ENCODE assay signal across 1 cellular context in the genomic region with DNA sequence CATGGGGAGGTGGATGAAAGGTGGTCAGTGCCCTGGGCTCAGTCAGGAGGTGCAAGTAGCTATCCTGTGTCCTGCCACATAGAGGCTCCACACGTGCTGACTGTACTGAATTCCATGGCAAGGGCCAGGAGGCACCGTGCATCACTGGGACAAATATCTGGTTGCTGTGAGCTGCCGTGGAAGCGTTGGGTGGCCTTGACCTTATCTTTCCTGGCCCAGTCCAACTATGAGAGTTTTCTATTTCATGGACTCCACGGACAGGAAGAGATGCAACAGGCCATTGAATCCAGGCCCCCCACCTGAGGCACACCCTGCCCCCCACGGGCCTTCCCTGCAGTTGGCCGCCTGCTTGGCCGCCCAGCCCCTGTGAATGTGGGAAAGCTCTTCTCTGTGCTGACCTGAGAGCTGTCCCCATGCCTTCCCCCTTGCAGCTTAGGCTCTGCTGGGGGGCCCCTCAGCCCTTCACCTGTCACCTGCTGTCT.
TF ChIP-seq lines count a peak whose summit lies in the region.

No MANE protein-coding gene starts in this region.

TF ChIP-seq in HepG2, 621 proteins besides CTCF, POLR2A, EP300 and RAD21 (continued from another document and continues in another):
- TF ChIP-seq GLMP (CRISPR knock-in tag; IDR thresholded peaks at IDR 0.05; ENCODE audit: borderline replicate concordance) (no peak), ZNF230 (CRISPR knock-in tag; IDR thresholded peaks at IDR 0.05) (no peak), ZBTB49 (CRISPR knock-in tag; IDR thresholded peaks at IDR 0.05; ENCODE audit: borderline replicate concordance) (no peak), SNAPC5 (CRISPR knock-in tag; IDR thresholded peaks at IDR 0.05; ENCODE audit: borderline replicate concordance) (no peak), ZFP36 (IDR thresholded peaks at IDR 0.05; ENCODE audit: borderline replicate concordance, low read depth, low read length, partially characterized antibody) (no peak), ZBTB26 (CRISPR knock-in tag; IDR thresholded peaks at IDR 0.05; ENCODE audit: borderline replicate concordance) (0 out of 2 replicates have a peak, but pooled peaks have one; percentile 25), ZNF616 (CRISPR knock-in tag; IDR thresholded peaks at IDR 0.05; ENCODE audit: low read depth) (no peak), SNRNP70 (IDR thresholded peaks at IDR 0.05; ENCODE audit: low read depth, low read length) (no peak), ZNF644 (CRISPR knock-in tag; IDR thresholded peaks at IDR 0.05; ENCODE audit: low read depth) (no peak), KAT2B (IDR thresholded peaks at IDR 0.05; ENCODE audit: borderline replicate concordance, low read depth, low read length) (no peak), HNF4G (IDR thresholded peaks at IDR 0.05; ENCODE audit: borderline replicate concordance, low read depth, low read length) (no peak), HNF4G (CRISPR knock-in tag; IDR thresholded peaks at IDR 0.05; ENCODE audit: borderline replicate concordance, low read depth) (no peak), ZBTB20 (CRISPR knock-in tag; IDR thresholded peaks at IDR 0.05; ENCODE audit: borderline replicate concordance, low read depth) (no peak), CHD4 (IDR thresholded peaks at IDR 0.05; ENCODE audit: borderline replicate concordance, low read length) (no peak), ZBTB38 (CRISPR knock-in tag; IDR thresholded peaks at IDR 0.05) (peak; percentile 41; the same call in 1 of the 2 replicates), NCOA2 (CRISPR knock-in tag; IDR thresholded peaks at IDR 0.05) (0 out of 2 replicates have a peak, but pooled peaks have one; percentile 16), SIN3A (IDR thresholded peaks at IDR 0.05; ENCODE audit: borderline replicate concordance, low read depth, low read length) (no peak), HCFC1 (IDR thresholded peaks at IDR 0.05; ENCODE audit: low read depth, low read length) (no peak), FOXC1 (CRISPR knock-in tag; IDR thresholded peaks at IDR 0.05; ENCODE audit: borderline replicate concordance) (no peak), ZNF720 (CRISPR knock-in tag; IDR thresholded peaks at IDR 0.05) (no peak), TEAD3 (CRISPR knock-in tag; optimal IDR thresholded peaks at IDR 0.05; ENCODE audit: borderline replicate concordance) (peak; percentile 67), DBP (CRISPR knock-in tag; IDR thresholded peaks at IDR 0.05; ENCODE audit: not compliant biosample characterization) (no peak), PCBP2 (optimal IDR thresholded peaks at IDR 0.05; ENCODE audit: low read depth, low read length, poor library complexity, severe bottlenecking) (no peak), ZNF44 (CRISPR knock-in tag; IDR thresholded peaks at IDR 0.05) (no peak), MIER2 (CRISPR knock-in tag; IDR thresholded peaks at IDR 0.05) (no peak)
- TF ChIP-seq, protein P1, sequence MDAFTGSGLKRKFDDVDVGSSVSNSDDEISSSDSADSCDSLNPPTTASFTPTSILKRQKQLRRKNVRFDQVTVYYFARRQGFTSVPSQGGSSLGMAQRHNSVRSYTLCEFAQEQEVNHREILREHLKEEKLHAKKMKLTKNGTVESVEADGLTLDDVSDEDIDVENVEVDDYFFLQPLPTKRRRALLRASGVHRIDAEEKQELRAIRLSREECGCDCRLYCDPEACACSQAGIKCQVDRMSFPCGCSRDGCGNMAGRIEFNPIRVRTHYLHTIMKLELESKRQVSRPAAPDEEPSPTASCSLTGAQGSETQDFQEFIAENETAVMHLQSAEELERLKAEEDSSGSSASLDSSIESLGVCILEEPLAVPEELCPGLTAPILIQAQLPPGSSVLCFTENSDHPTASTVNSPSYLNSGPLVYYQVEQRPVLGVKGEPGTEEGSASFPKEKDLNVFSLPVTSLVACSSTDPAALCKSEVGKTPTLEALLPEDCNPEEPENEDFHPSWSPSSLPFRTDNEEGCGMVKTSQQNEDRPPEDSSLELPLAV (CRISPR knock-in tag; conservative IDR thresholded peaks at IDR 0.05; ENCODE audit: low read depth): no peak
- TF ChIP-seq, protein P2, sequence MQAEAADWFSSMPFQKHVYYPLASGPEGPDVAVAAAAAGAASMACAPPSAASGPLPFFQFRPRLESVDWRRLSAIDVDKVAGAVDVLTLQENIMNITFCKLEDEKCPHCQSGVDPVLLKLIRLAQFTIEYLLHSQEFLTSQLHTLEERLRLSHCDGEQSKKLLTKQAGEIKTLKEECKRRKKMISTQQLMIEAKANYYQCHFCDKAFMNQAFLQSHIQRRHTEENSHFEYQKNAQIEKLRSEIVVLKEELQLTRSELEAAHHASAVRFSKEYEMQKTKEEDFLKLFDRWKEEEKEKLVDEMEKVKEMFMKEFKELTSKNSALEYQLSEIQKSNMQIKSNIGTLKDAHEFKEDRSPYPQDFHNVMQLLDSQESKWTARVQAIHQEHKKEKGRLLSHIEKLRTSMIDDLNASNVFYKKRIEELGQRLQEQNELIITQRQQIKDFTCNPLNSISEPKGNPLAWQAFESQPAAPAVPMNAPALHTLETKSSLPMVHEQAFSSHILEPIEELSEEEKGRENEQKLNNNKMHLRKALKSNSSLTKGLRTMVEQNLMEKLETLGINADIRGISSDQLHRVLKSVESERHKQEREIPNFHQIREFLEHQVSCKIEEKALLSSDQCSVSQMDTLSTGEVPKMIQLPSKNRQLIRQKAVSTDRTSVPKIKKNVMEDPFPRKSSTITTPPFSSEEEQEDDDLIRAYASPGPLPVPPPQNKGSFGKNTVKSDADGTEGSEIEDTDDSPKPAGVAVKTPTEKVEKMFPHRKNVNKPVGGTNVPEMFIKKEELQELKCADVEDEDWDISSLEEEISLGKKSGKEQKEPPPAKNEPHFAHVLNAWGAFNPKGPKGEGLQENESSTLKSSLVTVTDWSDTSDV (CRISPR knock-in tag; IDR thresholded peaks at IDR 0.05): no peak
- TF ChIP-seq, protein P3, sequence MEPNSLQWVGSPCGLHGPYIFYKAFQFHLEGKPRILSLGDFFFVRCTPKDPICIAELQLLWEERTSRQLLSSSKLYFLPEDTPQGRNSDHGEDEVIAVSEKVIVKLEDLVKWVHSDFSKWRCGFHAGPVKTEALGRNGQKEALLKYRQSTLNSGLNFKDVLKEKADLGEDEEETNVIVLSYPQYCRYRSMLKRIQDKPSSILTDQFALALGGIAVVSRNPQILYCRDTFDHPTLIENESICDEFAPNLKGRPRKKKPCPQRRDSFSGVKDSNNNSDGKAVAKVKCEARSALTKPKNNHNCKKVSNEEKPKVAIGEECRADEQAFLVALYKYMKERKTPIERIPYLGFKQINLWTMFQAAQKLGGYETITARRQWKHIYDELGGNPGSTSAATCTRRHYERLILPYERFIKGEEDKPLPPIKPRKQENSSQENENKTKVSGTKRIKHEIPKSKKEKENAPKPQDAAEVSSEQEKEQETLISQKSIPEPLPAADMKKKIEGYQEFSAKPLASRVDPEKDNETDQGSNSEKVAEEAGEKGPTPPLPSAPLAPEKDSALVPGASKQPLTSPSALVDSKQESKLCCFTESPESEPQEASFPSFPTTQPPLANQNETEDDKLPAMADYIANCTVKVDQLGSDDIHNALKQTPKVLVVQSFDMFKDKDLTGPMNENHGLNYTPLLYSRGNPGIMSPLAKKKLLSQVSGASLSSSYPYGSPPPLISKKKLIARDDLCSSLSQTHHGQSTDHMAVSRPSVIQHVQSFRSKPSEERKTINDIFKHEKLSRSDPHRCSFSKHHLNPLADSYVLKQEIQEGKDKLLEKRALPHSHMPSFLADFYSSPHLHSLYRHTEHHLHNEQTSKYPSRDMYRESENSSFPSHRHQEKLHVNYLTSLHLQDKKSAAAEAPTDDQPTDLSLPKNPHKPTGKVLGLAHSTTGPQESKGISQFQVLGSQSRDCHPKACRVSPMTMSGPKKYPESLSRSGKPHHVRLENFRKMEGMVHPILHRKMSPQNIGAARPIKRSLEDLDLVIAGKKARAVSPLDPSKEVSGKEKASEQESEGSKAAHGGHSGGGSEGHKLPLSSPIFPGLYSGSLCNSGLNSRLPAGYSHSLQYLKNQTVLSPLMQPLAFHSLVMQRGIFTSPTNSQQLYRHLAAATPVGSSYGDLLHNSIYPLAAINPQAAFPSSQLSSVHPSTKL (CRISPR knock-in tag; IDR thresholded peaks at IDR 0.05): peak; percentile 63
- TF ChIP-seq, protein P4, sequence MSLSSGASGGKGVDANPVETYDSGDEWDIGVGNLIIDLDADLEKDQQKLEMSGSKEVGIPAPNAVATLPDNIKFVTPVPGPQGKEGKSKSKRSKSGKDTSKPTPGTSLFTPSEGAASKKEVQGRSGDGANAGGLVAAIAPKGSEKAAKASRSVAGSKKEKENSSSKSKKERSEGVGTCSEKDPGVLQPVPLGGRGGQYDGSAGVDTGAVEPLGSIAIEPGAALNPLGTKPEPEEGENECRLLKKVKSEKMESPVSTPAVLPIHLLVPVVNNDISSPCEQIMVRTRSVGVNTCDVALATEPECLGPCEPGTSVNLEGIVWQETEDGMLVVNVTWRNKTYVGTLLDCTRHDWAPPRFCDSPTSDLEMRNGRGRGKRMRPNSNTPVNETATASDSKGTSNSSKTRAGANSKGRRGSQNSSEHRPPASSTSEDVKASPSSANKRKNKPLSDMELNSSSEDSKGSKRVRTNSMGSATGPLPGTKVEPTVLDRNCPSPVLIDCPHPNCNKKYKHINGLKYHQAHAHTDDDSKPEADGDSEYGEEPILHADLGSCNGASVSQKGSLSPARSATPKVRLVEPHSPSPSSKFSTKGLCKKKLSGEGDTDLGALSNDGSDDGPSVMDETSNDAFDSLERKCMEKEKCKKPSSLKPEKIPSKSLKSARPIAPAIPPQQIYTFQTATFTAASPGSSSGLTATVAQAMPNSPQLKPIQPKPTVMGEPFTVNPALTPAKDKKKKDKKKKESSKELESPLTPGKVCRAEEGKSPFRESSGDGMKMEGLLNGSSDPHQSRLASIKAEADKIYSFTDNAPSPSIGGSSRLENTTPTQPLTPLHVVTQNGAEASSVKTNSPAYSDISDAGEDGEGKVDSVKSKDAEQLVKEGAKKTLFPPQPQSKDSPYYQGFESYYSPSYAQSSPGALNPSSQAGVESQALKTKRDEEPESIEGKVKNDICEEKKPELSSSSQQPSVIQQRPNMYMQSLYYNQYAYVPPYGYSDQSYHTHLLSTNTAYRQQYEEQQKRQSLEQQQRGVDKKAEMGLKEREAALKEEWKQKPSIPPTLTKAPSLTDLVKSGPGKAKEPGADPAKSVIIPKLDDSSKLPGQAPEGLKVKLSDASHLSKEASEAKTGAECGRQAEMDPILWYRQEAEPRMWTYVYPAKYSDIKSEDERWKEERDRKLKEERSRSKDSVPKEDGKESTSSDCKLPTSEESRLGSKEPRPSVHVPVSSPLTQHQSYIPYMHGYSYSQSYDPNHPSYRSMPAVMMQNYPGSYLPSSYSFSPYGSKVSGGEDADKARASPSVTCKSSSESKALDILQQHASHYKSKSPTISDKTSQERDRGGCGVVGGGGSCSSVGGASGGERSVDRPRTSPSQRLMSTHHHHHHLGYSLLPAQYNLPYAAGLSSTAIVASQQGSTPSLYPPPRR (CRISPR knock-in tag; IDR thresholded peaks at IDR 0.05; ENCODE audit: borderline replicate concordance): peak; percentile 43; the same call in 1 of the 2 replicates
- TF ChIP-seq, protein P5, sequence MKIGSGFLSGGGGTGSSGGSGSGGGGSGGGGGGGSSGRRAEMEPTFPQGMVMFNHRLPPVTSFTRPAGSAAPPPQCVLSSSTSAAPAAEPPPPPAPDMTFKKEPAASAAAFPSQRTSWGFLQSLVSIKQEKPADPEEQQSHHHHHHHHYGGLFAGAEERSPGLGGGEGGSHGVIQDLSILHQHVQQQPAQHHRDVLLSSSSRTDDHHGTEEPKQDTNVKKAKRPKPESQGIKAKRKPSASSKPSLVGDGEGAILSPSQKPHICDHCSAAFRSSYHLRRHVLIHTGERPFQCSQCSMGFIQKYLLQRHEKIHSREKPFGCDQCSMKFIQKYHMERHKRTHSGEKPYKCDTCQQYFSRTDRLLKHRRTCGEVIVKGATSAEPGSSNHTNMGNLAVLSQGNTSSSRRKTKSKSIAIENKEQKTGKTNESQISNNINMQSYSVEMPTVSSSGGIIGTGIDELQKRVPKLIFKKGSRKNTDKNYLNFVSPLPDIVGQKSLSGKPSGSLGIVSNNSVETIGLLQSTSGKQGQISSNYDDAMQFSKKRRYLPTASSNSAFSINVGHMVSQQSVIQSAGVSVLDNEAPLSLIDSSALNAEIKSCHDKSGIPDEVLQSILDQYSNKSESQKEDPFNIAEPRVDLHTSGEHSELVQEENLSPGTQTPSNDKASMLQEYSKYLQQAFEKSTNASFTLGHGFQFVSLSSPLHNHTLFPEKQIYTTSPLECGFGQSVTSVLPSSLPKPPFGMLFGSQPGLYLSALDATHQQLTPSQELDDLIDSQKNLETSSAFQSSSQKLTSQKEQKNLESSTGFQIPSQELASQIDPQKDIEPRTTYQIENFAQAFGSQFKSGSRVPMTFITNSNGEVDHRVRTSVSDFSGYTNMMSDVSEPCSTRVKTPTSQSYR (CRISPR knock-in tag; IDR thresholded peaks at IDR 0.05; ENCODE audit: borderline replicate concordance): no peak
